Comparison of ENCODE assay signal across 15 cellular contexts in genomic region chr7:30141405-30142045, GRCh38. TPM values are rescaled to one million over a fixed set of nuclear protein-coding genes. Genes with fewer than 3 reads are reported as not detected.
DNase-seq lines count a peak whose midpoint lies in the region; ATAC-seq and TF ChIP-seq lines count a peak whose summit lies in the region.
"Had no signal": no experiment of that assay in that cellular context is flagged by ENCODE, and none has a peak within 500 bp of the region (broad histone marks: within the 10 kb centered on the region; RNA-seq: fewer than 3 reads in every experiment).

No MANE protein-coding gene starts in this region.

- ATAC-seq in PC-3, result no peak
- ATAC-seq: effector memory CD8-positive, alpha-beta T cell had no signal

- intact Hi-C loops in PC-3 (cut with micrococcal nuclease) (loop anchor here (2.0 to 5.0 kb wide), 3 partner anchors 51 to 154 kb away; partner anchors contain the start of gene SCRN1), esophagus squamous epithelium (cut with DNase I) (no loop called here)

- no peaks in the 10 kb centered on the region for H3K79me2 ChIP-seq in PC-3 (ENCODE audit: low read length)

- H3K9me2 ChIP-seq in PC-3 (replicated peaks; ENCODE audit: low read length), result no peaks in the 10 kb centered on the region

- no TSS peak for BruUV-seq in PC-3 (replicated peaks; lab: Mats Ljungman, UMichigan)

- TF ChIP-seq CTCF in PC-3 (conservative IDR thresholded peaks at IDR 0.05; ENCODE audit: low read depth, low read length) (no peak), esophagus squamous epithelium (IDR thresholded peaks at IDR 0.05) (no peak)

- H3K36me3 ChIP-seq in PC-3 (ENCODE audit: low read depth, low read length) (no peaks in the 10 kb centered on the region), esophagus squamous epithelium (no peaks in the 10 kb centered on the region)
- H3K36me3 ChIP-seq: BLaER1 treated with 17β-estradiol and CSF1 and Interleukin-3, amounts not matched to agents 10 nM and 100 nM had no signal

- H3K4me2 ChIP-seq in PC-3 (ENCODE audit: low read length), result peak overlapping the region; percentile 79; the same call in 1 of the 2 replicates

- H3K9ac ChIP-seq in PC-3 (ENCODE audit: low read length), result no peak overlapping the region
- H3K9ac ChIP-seq: BLaER1 treated with 17β-estradiol and CSF1 and Interleukin-3, amounts not matched to agents 10 nM and 100 nM had no signal

- no peaks in the 10 kb centered on the region for H4K20me1 ChIP-seq in PC-3 (ENCODE audit: low read length)

- TF ChIP-seq POLR2A in esophagus squamous epithelium (IDR thresholded peaks at IDR 0.05), result no peak

- H3K9me3 ChIP-seq in PC-3 (ENCODE audit: low read length) (no peaks in the 10 kb centered on the region), esophagus squamous epithelium (no peaks in the 10 kb centered on the region)
- H3K9me3 ChIP-seq: BLaER1 treated with 17β-estradiol and CSF1 and Interleukin-3, amounts not matched to agents 10 nM and 100 nM had no signal

- peaks cover 33% of the 10 kb centered on the region for H3K4me1 ChIP-seq in PC-3 (ENCODE audit: insufficient read depth, low read length)
- H3K4me1 ChIP-seq in esophagus squamous epithelium, result peaks cover 20 to 72% (median 43%) of the 10 kb centered on the region in 3 donors

- WGBS in esophagus squamous epithelium, 2 donors, result 69 to 81% methylated on average over 4 to 5 of the region's 8 CpGs

- CTCF ChIA-PET in PC-3 (lab: Charles Lee), result no interaction called here

- H3K27ac ChIP-seq in PC-3 (ENCODE audit: low read length) (no peak overlapping the region), esophagus squamous epithelium (peak overlapping the region; percentile 33 to 86 (median 78)), substantia nigra (ENCODE audit: low read depth, low read length, poor library complexity, severe bottlenecking) (peak overlapping the region; percentile 27)
- H3K27ac ChIP-seq: 22Rv1; BLaER1 treated with 17β-estradiol and CSF1 and Interleukin-3, amounts not matched to agents 10 nM and 100 nM had no signal

- H3K27me3 ChIP-seq in PC-3 (ENCODE audit: low read length) (no peaks in the 10 kb centered on the region), esophagus squamous epithelium (no peaks in the 10 kb centered on the region)

- H3F3A ChIP-seq in PC-3 (ENCODE audit: low read length, unreplicated experiment), result peaks cover 6% of the 10 kb centered on the region

- peak; percentile 19 for DNase-seq in NCI-H1105 treated with DMSO at 0.1 percent for 48 hours (lab: John Stamatoyannopoulos, UW)
- DNase-seq in NCI-H1105 (lab: John Stamatoyannopoulos, UW), result no peak
- no peak for DNase-seq in PC-3
- DNase-seq in esophagus squamous epithelium (lab: John Stamatoyannopoulos, UW), result no peak
- DNase-seq in substantia nigra (lab: John Stamatoyannopoulos, UW), result no peak
- no peak for DNase-seq in NCI-H2029 treated with DMSO at 0.1 percent for 48 hours (lab: John Stamatoyannopoulos, UW)
- no peak for DNase-seq in inferior parietal cortex (ENCODE audit: extremely low spot score)
- DNase-seq in activated CD4-positive, alpha-beta T cell treated with anti-CD3 and anti-CD28 coated beads, Interleukin-2, amount 50 U/mL, for 48 hours, result no peak
- DNase-seq: activated CD4-positive, alpha-beta T cell treated with anti-CD3 and anti-CD28 coated beads for 48 hours; activated T-cell treated with anti-CD3 and anti-CD28 coated beads for 4 hours; DMS79; effector memory CD8-positive, alpha-beta T cell; NCI-H2081 treated with DMSO at 0.1 percent for 48 hours had no signal

- POLR2A ChIA-PET in PC-3 (lab: Charles Lee; ENCODE audit: unreplicated experiment), result no interaction called here

- no peak overlapping the region for H2AFZ ChIP-seq in PC-3 (ENCODE audit: low read length)

- H3K4me3 ChIP-seq in PC-3 (ENCODE audit: low read length) (no peak overlapping the region), esophagus squamous epithelium (no peak overlapping the region)
- H3K4me3 ChIP-seq: BLaER1 treated with 17β-estradiol and CSF1 and Interleukin-3, amounts not matched to agents 10 nM and 100 nM had no signal

RNA-seq across cellular contexts. Expression of gene MTURN, which starts 6.7 kb away (rescaled TPM):
- 5.4 and 6.3 TPM in 2 replicates for total RNA-seq in PC-3 (2014; rRNA removed)
- total RNA-seq in esophagus squamous epithelium, result 10 to 100 TPM; 10.4 to 88.9 (median 18.6) TPM
